1 cellular context compared by ENCODE assay signal in genomic region chr10:44684641-44685040, GRCh38.
TF ChIP-seq lines count a peak whose summit lies in the region.

No MANE protein-coding gene starts in this region.

TF ChIP-seq in GM23338, 12 proteins besides CTCF, POLR2A, EP300 and RAD21 (continued from another document):
- TF ChIP-seq, protein P1, sequence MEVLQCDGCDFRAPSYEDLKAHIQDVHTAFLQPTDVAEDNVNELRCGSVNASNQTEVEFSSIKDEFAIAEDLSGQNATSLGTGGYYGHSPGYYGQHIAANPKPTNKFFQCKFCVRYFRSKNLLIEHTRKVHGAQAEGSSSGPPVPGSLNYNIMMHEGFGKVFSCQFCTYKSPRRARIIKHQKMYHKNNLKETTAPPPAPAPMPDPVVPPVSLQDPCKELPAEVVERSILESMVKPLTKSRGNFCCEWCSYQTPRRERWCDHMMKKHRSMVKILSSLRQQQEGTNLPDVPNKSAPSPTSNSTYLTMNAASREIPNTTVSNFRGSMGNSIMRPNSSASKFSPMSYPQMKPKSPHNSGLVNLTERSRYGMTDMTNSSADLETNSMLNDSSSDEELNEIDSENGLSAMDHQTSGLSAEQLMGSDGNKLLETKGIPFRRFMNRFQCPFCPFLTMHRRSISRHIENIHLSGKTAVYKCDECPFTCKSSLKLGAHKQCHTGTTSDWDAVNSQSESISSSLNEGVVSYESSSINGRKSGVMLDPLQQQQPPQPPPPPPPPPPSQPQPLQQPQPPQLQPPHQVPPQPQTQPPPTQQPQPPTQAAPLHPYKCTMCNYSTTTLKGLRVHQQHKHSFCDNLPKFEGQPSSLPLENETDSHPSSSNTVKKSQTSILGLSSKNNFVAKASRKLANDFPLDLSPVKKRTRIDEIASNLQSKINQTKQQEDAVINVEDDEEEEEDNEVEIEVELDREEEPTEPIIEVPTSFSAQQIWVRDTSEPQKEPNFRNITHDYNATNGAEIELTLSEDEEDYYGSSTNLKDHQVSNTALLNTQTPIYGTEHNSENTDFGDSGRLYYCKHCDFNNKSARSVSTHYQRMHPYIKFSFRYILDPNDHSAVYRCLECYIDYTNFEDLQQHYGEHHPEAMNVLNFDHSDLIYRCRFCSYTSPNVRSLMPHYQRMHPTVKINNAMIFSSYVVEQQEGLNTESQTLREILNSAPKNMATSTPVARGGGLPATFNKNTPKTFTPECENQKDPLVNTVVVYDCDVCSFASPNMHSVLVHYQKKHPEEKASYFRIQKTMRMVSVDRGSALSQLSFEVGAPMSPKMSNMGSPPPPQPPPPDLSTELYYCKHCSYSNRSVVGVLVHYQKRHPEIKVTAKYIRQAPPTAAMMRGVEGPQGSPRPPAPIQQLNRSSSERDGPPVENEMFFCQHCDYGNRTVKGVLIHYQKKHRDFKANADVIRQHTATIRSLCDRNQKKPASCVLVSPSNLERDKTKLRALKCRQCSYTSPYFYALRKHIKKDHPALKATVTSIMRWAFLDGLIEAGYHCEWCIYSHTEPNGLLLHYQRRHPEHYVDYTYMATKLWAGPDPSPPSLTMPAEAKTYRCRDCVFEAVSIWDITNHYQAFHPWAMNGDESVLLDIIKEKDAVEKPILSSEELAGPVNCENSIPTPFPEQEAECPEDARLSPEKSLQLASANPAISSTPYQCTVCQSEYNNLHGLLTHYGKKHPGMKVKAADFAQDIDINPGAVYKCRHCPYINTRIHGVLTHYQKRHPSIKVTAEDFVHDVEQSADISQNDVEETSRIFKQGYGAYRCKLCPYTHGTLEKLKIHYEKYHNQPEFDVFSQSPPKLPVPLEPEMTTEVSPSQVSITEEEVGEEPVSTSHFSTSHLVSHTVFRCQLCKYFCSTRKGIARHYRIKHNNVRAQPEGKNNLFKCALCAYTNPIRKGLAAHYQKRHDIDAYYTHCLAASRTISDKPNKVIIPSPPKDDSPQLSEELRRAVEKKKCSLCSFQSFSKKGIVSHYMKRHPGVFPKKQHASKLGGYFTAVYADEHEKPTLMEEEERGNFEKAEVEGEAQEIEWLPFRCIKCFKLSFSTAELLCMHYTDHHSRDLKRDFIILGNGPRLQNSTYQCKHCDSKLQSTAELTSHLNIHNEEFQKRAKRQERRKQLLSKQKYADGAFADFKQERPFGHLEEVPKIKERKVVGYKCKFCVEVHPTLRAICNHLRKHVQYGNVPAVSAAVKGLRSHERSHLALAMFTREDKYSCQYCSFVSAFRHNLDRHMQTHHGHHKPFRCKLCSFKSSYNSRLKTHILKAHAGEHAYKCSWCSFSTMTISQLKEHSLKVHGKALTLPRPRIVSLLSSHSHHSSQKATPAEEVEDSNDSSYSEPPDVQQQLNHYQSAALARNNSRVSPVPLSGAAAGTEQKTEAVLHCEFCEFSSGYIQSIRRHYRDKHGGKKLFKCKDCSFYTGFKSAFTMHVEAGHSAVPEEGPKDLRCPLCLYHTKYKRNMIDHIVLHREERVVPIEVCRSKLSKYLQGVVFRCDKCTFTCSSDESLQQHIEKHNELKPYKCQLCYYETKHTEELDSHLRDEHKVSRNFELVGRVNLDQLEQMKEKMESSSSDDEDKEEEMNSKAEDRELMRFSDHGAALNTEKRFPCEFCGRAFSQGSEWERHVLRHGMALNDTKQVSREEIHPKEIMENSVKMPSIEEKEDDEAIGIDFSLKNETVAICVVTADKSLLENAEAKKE (CRISPR knock-in tag; IDR thresholded peaks at IDR 0.05), result no peak
- no peak for TF ChIP-seq ZNF331 (CRISPR knock-in tag; IDR thresholded peaks at IDR 0.05; ENCODE audit: low read depth)
- no peak for TF ChIP-seq JUNB (IDR thresholded peaks at IDR 0.05; ENCODE audit: unreplicated experiment)
- no peak for TF ChIP-seq NANOG (IDR thresholded peaks at IDR 0.05; ENCODE audit: borderline replicate concordance)
- no peak for TF ChIP-seq STAT1 (IDR thresholded peaks at IDR 0.05; ENCODE audit: unreplicated experiment)
- no peak for TF ChIP-seq POLR2AphosphoS5 (IDR thresholded peaks at IDR 0.05; ENCODE audit: low read depth)
- TF ChIP-seq EZH2phosphoT487 (IDR thresholded peaks at IDR 0.05; ENCODE audit: unreplicated experiment), result no peak
- no peak for TF ChIP-seq EZH2 (IDR thresholded peaks at IDR 0.05; ENCODE audit: low read depth, unreplicated experiment)
- no peak for TF ChIP-seq ZNF114 (CRISPR knock-in tag; IDR thresholded peaks at IDR 0.05)
- TF ChIP-seq, protein P2, sequence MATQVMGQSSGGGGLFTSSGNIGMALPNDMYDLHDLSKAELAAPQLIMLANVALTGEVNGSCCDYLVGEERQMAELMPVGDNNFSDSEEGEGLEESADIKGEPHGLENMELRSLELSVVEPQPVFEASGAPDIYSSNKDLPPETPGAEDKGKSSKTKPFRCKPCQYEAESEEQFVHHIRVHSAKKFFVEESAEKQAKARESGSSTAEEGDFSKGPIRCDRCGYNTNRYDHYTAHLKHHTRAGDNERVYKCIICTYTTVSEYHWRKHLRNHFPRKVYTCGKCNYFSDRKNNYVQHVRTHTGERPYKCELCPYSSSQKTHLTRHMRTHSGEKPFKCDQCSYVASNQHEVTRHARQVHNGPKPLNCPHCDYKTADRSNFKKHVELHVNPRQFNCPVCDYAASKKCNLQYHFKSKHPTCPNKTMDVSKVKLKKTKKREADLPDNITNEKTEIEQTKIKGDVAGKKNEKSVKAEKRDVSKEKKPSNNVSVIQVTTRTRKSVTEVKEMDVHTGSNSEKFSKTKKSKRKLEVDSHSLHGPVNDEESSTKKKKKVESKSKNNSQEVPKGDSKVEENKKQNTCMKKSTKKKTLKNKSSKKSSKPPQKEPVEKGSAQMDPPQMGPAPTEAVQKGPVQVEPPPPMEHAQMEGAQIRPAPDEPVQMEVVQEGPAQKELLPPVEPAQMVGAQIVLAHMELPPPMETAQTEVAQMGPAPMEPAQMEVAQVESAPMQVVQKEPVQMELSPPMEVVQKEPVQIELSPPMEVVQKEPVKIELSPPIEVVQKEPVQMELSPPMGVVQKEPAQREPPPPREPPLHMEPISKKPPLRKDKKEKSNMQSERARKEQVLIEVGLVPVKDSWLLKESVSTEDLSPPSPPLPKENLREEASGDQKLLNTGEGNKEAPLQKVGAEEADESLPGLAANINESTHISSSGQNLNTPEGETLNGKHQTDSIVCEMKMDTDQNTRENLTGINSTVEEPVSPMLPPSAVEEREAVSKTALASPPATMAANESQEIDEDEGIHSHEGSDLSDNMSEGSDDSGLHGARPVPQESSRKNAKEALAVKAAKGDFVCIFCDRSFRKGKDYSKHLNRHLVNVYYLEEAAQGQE (IDR thresholded peaks at IDR 0.05; ENCODE audit: unreplicated experiment), result no peak
- TF ChIP-seq CREB1 (CRISPR knock-in tag; IDR thresholded peaks at IDR 0.05; ENCODE audit: low read depth), result no peak
